7 cellular contexts compared by ENCODE assay signal in genomic region chr11:72446929-72447753, GRCh38. TPM values are rescaled to one million over a fixed set of nuclear protein-coding genes. Genes with fewer than 3 reads are reported as not detected.
DNase-seq lines count a peak whose midpoint lies in the region; ATAC-seq and TF ChIP-seq lines count a peak whose summit lies in the region.

No MANE protein-coding gene starts in this region.

- POLR2A ChIA-PET in naive thymus-derived CD4-positive, alpha-beta T cell (lab: Charles Lee) = no interaction called here

- peak; percentile 91 for ATAC-seq in naive thymus-derived CD4-positive, alpha-beta T cell
- ATAC-seq in HG02623 (IDR thresholded peaks at IDR 0.05; ENCODE audit: unreplicated experiment) = no peak
- no peak for ATAC-seq in stimulated activated memory B cell treated with anti-CD40 and anti-IgM and Interleukin-4, amounts not matched to agents 10 μg/mL and 1 μg/mL and 100 μg/mL, for 72 hours

- H3K27ac Mint-ChIP-seq in endothelial cell (ENCODE audit: unreplicated experiment) = no peak overlapping the region
- H3K27ac Mint-ChIP-seq in naive thymus-derived CD4-positive, alpha-beta T cell = no peak overlapping the region
- H3K27ac Mint-ChIP-seq in stimulated activated memory B cell treated with anti-CD40 and anti-IgM and Interleukin-4, amounts not matched to agents 10 μg/mL and 1 μg/mL and 100 μg/mL, for 72 hours = no peak overlapping the region

- no peaks in the 10 kb centered on the region for H3K9me3 ChIP-seq in naive thymus-derived CD4-positive, alpha-beta T cell (ENCODE audit: control insufficient read depth in 2 of 3, low read length in 3 of 3)

- H3K27me3 Mint-ChIP-seq in endothelial cell (ENCODE audit: unreplicated experiment) = peaks cover 1% of the 10 kb centered on the region
- H3K27me3 Mint-ChIP-seq in naive thymus-derived CD4-positive, alpha-beta T cell = peaks cover 4 to 44% (median 8%) of the 10 kb centered on the region in 5 donors
- peaks cover 19% of the 10 kb centered on the region for H3K27me3 Mint-ChIP-seq in stimulated activated memory B cell treated with anti-CD40 and anti-IgM and Interleukin-4, amounts not matched to agents 10 μg/mL and 1 μg/mL and 100 μg/mL, for 72 hours

- no peak overlapping the region for H3K27ac ChIP-seq in naive thymus-derived CD4-positive, alpha-beta T cell (ENCODE audit: low read depth, low read length)

- peak; percentile 77 for DNase-seq in GM03348 (ENCODE audit: low spot score)
- peak; percentile 70 for DNase-seq in M059J (ENCODE audit: low read depth)
- DNase-seq in RPMI8226 = peak; percentile 48
- peak; percentile 24 for DNase-seq in endothelial cell (ENCODE audit: low spot score)
- DNase-seq in naive thymus-derived CD4-positive, alpha-beta T cell = peak in 7 of 9 donors; percentile 35 to 60 (median 49)

- intact Hi-C loops in naive thymus-derived CD4-positive, alpha-beta T cell (cut with micrococcal nuclease) = loop anchor here (1.0 to 5.0 kb wide), 3 partner anchors 13 to 470 kb away; partner anchors contain the start of gene CLPB (in 1 of the 2)

- H3K36me3 ChIP-seq in naive thymus-derived CD4-positive, alpha-beta T cell (ENCODE audit: control insufficient read depth in 2 of 3, insufficient read depth in 3 of 3, low read length in 3 of 3) = no peaks in the 10 kb centered on the region

- no peaks in the 10 kb centered on the region for H3K4me1 ChIP-seq in naive thymus-derived CD4-positive, alpha-beta T cell (ENCODE audit: control insufficient read depth in 2 of 2, insufficient read depth in 2 of 2, low read length in 2 of 2)

- CTCF ChIA-PET in naive thymus-derived CD4-positive, alpha-beta T cell (lab: Charles Lee) = interaction anchor here (0.8 to 1.4 kb wide), 5 partner anchors 9 to 28 kb away, joined by 3 to 9 read pairs (median 4); partner anchors contain the start of gene CLPB

- no peak overlapping the region for H3K4me3 ChIP-seq in naive thymus-derived CD4-positive, alpha-beta T cell (ENCODE audit: low read length)

- H3K9me3 Mint-ChIP-seq in endothelial cell (ENCODE audit: unreplicated experiment) = no peaks in the 10 kb centered on the region
- no peaks in the 10 kb centered on the region for H3K9me3 Mint-ChIP-seq in naive thymus-derived CD4-positive, alpha-beta T cell
- no peaks in the 10 kb centered on the region for H3K9me3 Mint-ChIP-seq in stimulated activated memory B cell treated with anti-CD40 and anti-IgM and Interleukin-4, amounts not matched to agents 10 μg/mL and 1 μg/mL and 100 μg/mL, for 72 hours

- H3K4me3 Mint-ChIP-seq in endothelial cell (ENCODE audit: unreplicated experiment) = no peak overlapping the region
- no peak overlapping the region for H3K4me3 Mint-ChIP-seq in naive thymus-derived CD4-positive, alpha-beta T cell
- H3K4me3 Mint-ChIP-seq in stimulated activated memory B cell treated with anti-CD40 and anti-IgM and Interleukin-4, amounts not matched to agents 10 μg/mL and 1 μg/mL and 100 μg/mL, for 72 hours = no peak overlapping the region

- peaks cover 16% of the 10 kb centered on the region for H3K4me1 Mint-ChIP-seq in endothelial cell (ENCODE audit: unreplicated experiment)
- H3K4me1 Mint-ChIP-seq in naive thymus-derived CD4-positive, alpha-beta T cell = peaks cover 0 to 2% (median 0%) of the 10 kb centered on the region in 7 donors
- H3K4me1 Mint-ChIP-seq in stimulated activated memory B cell treated with anti-CD40 and anti-IgM and Interleukin-4, amounts not matched to agents 10 μg/mL and 1 μg/mL and 100 μg/mL, for 72 hours = peaks cover 5% of the 10 kb centered on the region

- H3K27me3 ChIP-seq in naive thymus-derived CD4-positive, alpha-beta T cell (ENCODE audit: control insufficient read depth in 2 of 2, insufficient read depth in 2 of 2, low read length in 2 of 2) = no peaks in the 10 kb centered on the region

- peak; percentile 77 for TF ChIP-seq CTCF in endothelial cell (IDR thresholded peaks at IDR 0.05; ENCODE audit: unreplicated experiment)

- no peaks in the 10 kb centered on the region for H3K36me3 Mint-ChIP-seq in endothelial cell (ENCODE audit: low read depth, unreplicated experiment)
- H3K36me3 Mint-ChIP-seq in naive thymus-derived CD4-positive, alpha-beta T cell = no peaks in the 10 kb centered on the region
- H3K36me3 Mint-ChIP-seq in stimulated activated memory B cell treated with anti-CD40 and anti-IgM and Interleukin-4, amounts not matched to agents 10 μg/mL and 1 μg/mL and 100 μg/mL, for 72 hours = no peaks in the 10 kb centered on the region

RNA-seq across cellular contexts. Expression of gene CLPB, which starts 12.8 kb away (rescaled TPM):
- total RNA-seq in M059J (2014; rRNA removed; shearing (Covaris generic)) = 29.6 and 42.7 TPM in 2 replicates
- 23.2 TPM for total RNA-seq in endothelial cell (ENCODE audit: unreplicated experiment)
- 10 to 100 TPM; 14.3 to 24.2 (median 17.9) TPM for total RNA-seq in naive thymus-derived CD4-positive, alpha-beta T cell
- polyA plus RNA-seq in naive thymus-derived CD4-positive, alpha-beta T cell = 1 to 10 TPM; 4.9 to 7.4 TPM

Comparison
In these comparisons a context has a peak if more than half of its experiments do, and no peak if none do; other contexts are left out.
1. DNase-seq: peak in every context shown above with its lines; median percentile 77 in GM03348; 70 in M059J; 49 in naive thymus-derived CD4-positive, alpha-beta T cell; 48 in RPMI8226; 24 in endothelial cell.